Comparison of ENCODE assay signal across 8 cellular contexts in genomic region chr7:7103343-7104313, GRCh38.
DNase-seq lines count a peak whose midpoint lies in the region; ATAC-seq, FAIRE-seq and TF ChIP-seq lines count a peak whose summit lies in the region.

No MANE protein-coding gene starts in this region.

- RAD21 ChIA-PET in GM12878 (lab: Charles Lee; ENCODE audit: unreplicated experiment): interaction anchor here (0.6 to 1.9 kb wide), 21 partner anchors 9 to 1192 kb away, joined by 3 to 14 read pairs (median 4); no protein-coding TSS in a partner anchor

- intact Hi-C loops in GM12878 (cut with micrococcal nuclease; ENCODE audit: unreplicated experiment): loop anchor here (2.0 to 10.0 kb wide), 8 partner anchors 79 to 1193 kb away; partner anchors contain the start of gene C1GALT1

- no peaks in the 10 kb centered on the region for H3K4me1 ChIP-seq in GM12878 (ENCODE audit: control insufficient read depth, insufficient read depth, low read length)

- POLR2A ChIA-PET in GM12878 (lab: Charles Lee): no interaction called here

- no peaks in the 10 kb centered on the region for H3K9me3 Mint-ChIP-seq in stimulated activated memory B cell treated with anti-CD40 and anti-IgM and Interleukin-4, amounts not matched to agents 10 μg/mL and 1 μg/mL and 100 μg/mL, for 72 hours

- H3K36me3 ChIP-seq in GM12878 (ENCODE audit: control insufficient read depth in 2 of 2, insufficient read depth in 2 of 2, low read length in 1 of 2): no peaks in the 10 kb centered on the region

- CTCF ChIA-PET in GM12878 (lab: Yijun Ruan, JAX): interaction anchor here (0.6 to 6.8 kb wide), 50 partner anchors 11 to 1192 kb away, joined by 3 to 56 read pairs (median 4); partner anchors contain the start of genes C1GALT1 and UMAD1

- no peak overlapping the region for H3K27ac Mint-ChIP-seq in stimulated activated memory B cell treated with anti-CD40 and anti-IgM and Interleukin-4, amounts not matched to agents 10 μg/mL and 1 μg/mL and 100 μg/mL, for 72 hours

- H3K79me2 ChIP-seq in GM12878 (ENCODE audit: control insufficient read depth, insufficient read depth, low read length): no peaks in the 10 kb centered on the region

- BruUV-seq in GM12878 (replicated peaks; lab: Mats Ljungman, UMichigan): no TSS peak

- H3K27me3 ChIP-seq in GM12878 (replicated peaks in 1 of 2; ENCODE audit: control insufficient read depth in 2 of 2, insufficient read depth in 2 of 2, low read length in 1 of 2): no peaks in the 10 kb centered on the region

- no peak overlapping the region for H3K4me3 ChIP-seq in HFF-Myc (replicated peaks; ENCODE audit: low read depth, low read length)
- H3K4me3 ChIP-seq in GM12878: no peak overlapping the region

- DNase-seq in EH (ENCODE audit: low read depth) (peak; percentile 68), HFF-Myc (ENCODE audit: extremely low read depth, low read depth) (peak; percentile 32), NCI-H510A treated with DMSO at 0.1 percent for 48 hours (lab: John Stamatoyannopoulos, UW) (peak; percentile 78), GM12878 (ENCODE audit: low read depth, low spot score) (peak; percentile 7), iPS-NIHi11 (ENCODE audit: low spot score) (peak; percentile 41)

- TF ChIP-seq EP300 in GM12878 (IDR thresholded peaks at IDR 0.05; ENCODE audit: borderline replicate concordance in 1 of 2, control insufficient read depth in 1 of 2, low read depth in 2 of 2, low read length in 2 of 2): no peak

- SMC1A ChIA-PET in GM12878 (lab: Charles Lee; ENCODE audit: uncharacterized antibody, unreplicated experiment): interaction anchor here (0.6 to 3.0 kb wide), 32 partner anchors 9 to 1602 kb away, joined by 3 to 17 read pairs (median 4); partner anchors contain the start of gene C1GALT1

- in situ Hi-C loops in GM12878 (cut with MboI): loop anchor here (5.0 kb wide), 2 partner anchors 434 to 1114 kb away; partner anchors contain the start of gene COL28A1

- H3K4me3 Mint-ChIP-seq in stimulated activated memory B cell treated with anti-CD40 and anti-IgM and Interleukin-4, amounts not matched to agents 10 μg/mL and 1 μg/mL and 100 μg/mL, for 72 hours: no peak overlapping the region

- WGBS in GM12878 (ENCODE audit: insufficient coverage, insufficient replicate concordance, low lambda C conversion rate, missing lambda C conversion rate): 67% methylated on average over 29 of the region's 29 CpGs

- H3K9me3 ChIP-seq in GM12878 (replicated peaks; ENCODE audit: control insufficient read depth, insufficient read depth, low read length): no peaks in the 10 kb centered on the region

- TF ChIP-seq RAD21 in GM12878 (IDR thresholded peaks at IDR 0.05; ENCODE audit: insufficient read depth, low read depth, low read length): peak; percentile 81

- H3K4me1 Mint-ChIP-seq in stimulated activated memory B cell treated with anti-CD40 and anti-IgM and Interleukin-4, amounts not matched to agents 10 μg/mL and 1 μg/mL and 100 μg/mL, for 72 hours: peaks cover 7% of the 10 kb centered on the region

- TF ChIP-seq CTCF in HFF-Myc (IDR thresholded peaks at IDR 0.05; ENCODE audit: low read depth, low read length, missing control alignments): peak; percentile 42
- TF ChIP-seq CTCF in GM12878 (IDR thresholded peaks at IDR 0.05 in 2 of 3, conservative IDR thresholded peaks at IDR 0.05 in 1 of 3; ENCODE audit: control insufficient read depth in 2 of 3, extremely low read depth in 1 of 3, insufficient read depth in 1 of 3, low read depth in 3 of 3, low read length in 3 of 3): peak; percentile 49 to 69 (median 56); a peak in 5 of 6 replicates

- H2AFZ ChIP-seq in GM12878 (ENCODE audit: control insufficient read depth, low read depth, low read length): no peak overlapping the region

- FAIRE-seq in GM12878 (lab: Jason Lieb, UNC): peak; percentile 71

- H3K9ac ChIP-seq in GM12878 (ENCODE audit: control insufficient read depth, insufficient read depth, low read length): no peak overlapping the region

- no peak overlapping the region for H3K4me2 ChIP-seq in GM12878 (ENCODE audit: control insufficient read depth, insufficient read depth)

- H3K36me3 Mint-ChIP-seq in stimulated activated memory B cell treated with anti-CD40 and anti-IgM and Interleukin-4, amounts not matched to agents 10 μg/mL and 1 μg/mL and 100 μg/mL, for 72 hours: no peaks in the 10 kb centered on the region

- H3K27ac ChIP-seq in GM12878 (ENCODE audit: control insufficient read depth, insufficient read depth): no peak overlapping the region

- no peaks in the 10 kb centered on the region for H3K27me3 Mint-ChIP-seq in stimulated activated memory B cell treated with anti-CD40 and anti-IgM and Interleukin-4, amounts not matched to agents 10 μg/mL and 1 μg/mL and 100 μg/mL, for 72 hours

- H4K20me1 ChIP-seq in GM12878 (ENCODE audit: control insufficient read depth, insufficient read depth): no peaks in the 10 kb centered on the region

- peak; percentile 88 for ATAC-seq in GM12878
- peak; percentile 56 for ATAC-seq in stimulated activated memory B cell treated with anti-CD40 and anti-IgM and Interleukin-4, amounts not matched to agents 10 μg/mL and 1 μg/mL and 100 μg/mL, for 72 hours
- ATAC-seq in HG03521 (IDR thresholded peaks at IDR 0.05; ENCODE audit: unreplicated experiment): no peak
- ATAC-seq in HG03571 (IDR thresholded peaks at IDR 0.05; ENCODE audit: unreplicated experiment): no peak

- TF ChIP-seq POLR2A in GM12878 (IDR thresholded peaks at IDR 0.05; ENCODE audit: low read depth, low read length): no peak

TF ChIP-seq in GM12878, 131 proteins besides CTCF, POLR2A, EP300 and RAD21:
- TF ChIP-seq SMC3 (IDR thresholded peaks at IDR 0.05; ENCODE audit: borderline replicate concordance, low read length): peak; percentile 87
- no peak for TF ChIP-seq CBX3 (IDR thresholded peaks at IDR 0.05; ENCODE audit: borderline replicate concordance, low read depth)
- no peak for TF ChIP-seq SREBF2 (IDR thresholded peaks at IDR 0.05; ENCODE audit: low read length)
- TF ChIP-seq CHD2 (IDR thresholded peaks at IDR 0.05; ENCODE audit: borderline replicate concordance, low read depth, low read length): no peak
- TF ChIP-seq RB1 (IDR thresholded peaks at IDR 0.05; ENCODE audit: borderline replicate concordance): no peak
- TF ChIP-seq, protein P1, sequence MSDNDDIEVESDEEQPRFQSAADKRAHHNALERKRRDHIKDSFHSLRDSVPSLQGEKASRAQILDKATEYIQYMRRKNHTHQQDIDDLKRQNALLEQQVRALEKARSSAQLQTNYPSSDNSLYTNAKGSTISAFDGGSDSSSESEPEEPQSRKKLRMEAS (IDR thresholded peaks at IDR 0.05; ENCODE audit: low read depth, low read length): no peak
- TF ChIP-seq POLR2AphosphoS5 (IDR thresholded peaks at IDR 0.05; ENCODE audit: low read length): no peak

Comparison
In these comparisons a context has a peak if more than half of its experiments do, and no peak if none do; other contexts are left out.
1. DNase-seq: peak in every context shown above with its lines; median percentile 78 in NCI-H510A treated with DMSO at 0.1 percent for 48 hours; 68 in EH; 41 in iPS-NIHi11; 32 in HFF-Myc; 7 in GM12878.
2. ATAC-seq: peak in GM12878 (single experiment) and stimulated activated memory B cell treated with anti-CD40 and anti-IgM and Interleukin-4, amounts not matched to agents 10 μg/mL and 1 μg/mL and 100 μg/mL, for 72 hours (single experiment); none in HG03521 (single experiment) and HG03571 (single experiment).